Comparison of ENCODE assay signal across 20 cellular contexts in the genomic region with DNA sequence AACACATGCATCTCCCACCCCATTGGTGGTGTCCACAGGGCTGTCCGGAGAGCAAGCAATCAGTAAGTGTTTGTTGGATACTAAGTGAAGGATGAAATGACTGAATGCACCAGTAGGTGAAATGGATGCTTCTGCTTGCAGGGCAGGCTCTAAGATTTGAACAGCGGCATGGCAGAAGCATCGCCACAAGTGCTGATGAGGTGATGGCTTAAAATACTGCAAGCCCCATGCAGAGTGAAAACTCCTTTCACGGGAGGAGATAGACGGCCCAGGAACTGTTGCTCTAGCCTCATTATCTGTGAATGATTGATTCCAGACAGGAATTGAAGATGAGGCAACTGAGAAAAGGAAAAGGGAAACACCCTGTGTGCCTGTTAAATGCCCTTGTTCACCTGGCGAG.
"Had no signal": no experiment of that assay in that cellular context is flagged by ENCODE, and none has a peak within 500 bp of the region (broad histone marks: within the 10 kb centered on the region; RNA-seq: fewer than 3 reads in every experiment).

No MANE protein-coding gene starts in this region.

- H3K4me3 ChIP-seq: colonic mucosa, dorsolateral prefrontal cortex, lung, sigmoid colon, thoracic aorta had no signal

- H3K9me3 ChIP-seq: colonic mucosa, sigmoid colon, thoracic aorta had no signal

- DNase-seq: activated B cell treated with CpG ODN at 0.5 μM for 24 hours; activated CD4-positive, alpha-beta T cell treated with anti-CD3 and anti-CD28 coated beads for 36 hours; activated CD4-positive, alpha-beta T cell treated with anti-CD3 and anti-CD28 coated beads, Interleukin-2, amount 50 U/mL, for 48 hours; activated CD8-positive, alpha-beta memory T cell treated with anti-CD3 and anti-CD28 coated beads, Interleukin-2, amount 50 U/mL, for 48 hours; activated naive CD4-positive, alpha-beta T cell; activated T-cell treated with anti-CD3 and anti-CD28 coated beads, Interleukin-2, amount 50 U/mL, for 4 hours; colonic mucosa; dorsolateral prefrontal cortex; effector memory CD8-positive, alpha-beta T cell; midbrain; nephron progenitor cell; nucleus accumbens; sigmoid colon; stimulated activated CD4-positive, alpha-beta T cell treated with anti-CD3 and anti-CD28 coated beads, Interleukin-4, amount 100 ng/mL, for 24 hours; stimulated activated naive CD4-positive, alpha-beta T cell treated with Interleukin-2 at 50 U/mL for 16 hours; T-helper 9 cell had no signal

- H3K4me1 ChIP-seq: parathyroid adenoma had no signal

- H3K79me2 ChIP-seq: parathyroid adenoma had no signal

- H3K27me3 ChIP-seq: colonic mucosa, dorsolateral prefrontal cortex, sigmoid colon had no signal

- H3K36me3 ChIP-seq: colonic mucosa, sigmoid colon, thoracic aorta had no signal

- H3K9ac ChIP-seq: parathyroid adenoma had no signal

- H3K27ac ChIP-seq: colonic mucosa, dorsolateral prefrontal cortex, parathyroid adenoma, sigmoid colon, thoracic aorta had no signal

- ATAC-seq: activated CD4-positive, alpha-beta T cell treated with anti-CD3 and anti-CD28 coated beads for 36 hours; activated T-cell treated with anti-CD3 and anti-CD28 coated beads, Interleukin-2, amount 50 U/mL, for 4 hours; effector memory CD8-positive, alpha-beta T cell; esophagus mucosa had no signal
